1 cellular context compared by ENCODE assay signal in genomic region chr17:81863123-81863675, GRCh38.
TF ChIP-seq lines count a peak whose summit lies in the region.

No MANE protein-coding gene starts in this region.

TF ChIP-seq in endothelial cell of umbilical vein, 7 proteins besides CTCF, POLR2A, EP300 and RAD21:
- TF ChIP-seq GATA2 (IDR thresholded peaks at IDR 0.05; ENCODE audit: insufficient read depth, insufficient read length, low read depth, low read length) (no peak), MAX (IDR thresholded peaks at IDR 0.05; ENCODE audit: insufficient read depth, insufficient read length) (no peak), FOS (IDR thresholded peaks at IDR 0.05; ENCODE audit: borderline replicate concordance, insufficient read depth, low read length) (no peak), EZH2 (IDR thresholded peaks at IDR 0.05; ENCODE audit: borderline replicate concordance, low read depth, low read length, severe bottlenecking) (no peak), JUN (IDR thresholded peaks at IDR 0.05; ENCODE audit: borderline replicate concordance, insufficient read depth, insufficient read length, low read depth) (no peak), MYC (IDR thresholded peaks at IDR 0.05; ENCODE audit: low read depth, low read length) (no peak), POLR2AphosphoS5 (IDR thresholded peaks at IDR 0.05; ENCODE audit: insufficient read depth, low read depth, low read length) (no peak)
